ENCODE assay signal across 17 cellular contexts in genomic region chr12:52132754-52133161, GRCh38. TPM values are rescaled to one million over a fixed set of nuclear protein-coding genes. Genes with fewer than 3 reads are reported as not detected.
A peak's percentile ranks its signal among the peaks of the same experiment; 100 is the strongest.
DNase-seq lines count a peak whose midpoint lies in the region; ATAC-seq and TF ChIP-seq lines count a peak whose summit lies in the region.
"Had no signal": no experiment of that assay in that cellular context is flagged by ENCODE, and none has a peak within 500 bp of the region (broad histone marks: within the 10 kb centered on the region; RNA-seq: fewer than 3 reads in every experiment).

No MANE protein-coding gene starts in this region.

- H3K4me3 Mint-ChIP-seq in natural killer cell treated with Interleukin-12 subunit alpha and Interleukin-12 subunit beta and Interleukin-15 and Interleukin-18, amount 100 ng/mL, for 72 hours, result no peak overlapping the region
- H3K4me3 Mint-ChIP-seq in natural killer cell, result no peak overlapping the region
- H3K4me3 Mint-ChIP-seq: IgD-negative memory B cell had no signal

- no peaks in the 10 kb centered on the region for H3F3A ChIP-seq in smooth muscle cell (ENCODE audit: low read depth)

- no peak for TF ChIP-seq CTCF in natural killer cell (IDR thresholded peaks at IDR 0.05)
- TF ChIP-seq CTCF in smooth muscle cell (IDR thresholded peaks at IDR 0.05; ENCODE audit: borderline replicate concordance, insufficient read depth, poor library complexity, severe bottlenecking), result no peak

- H4K20me1 ChIP-seq in smooth muscle cell (ENCODE audit: low read depth), result no peaks in the 10 kb centered on the region

- H3K4me1 Mint-ChIP-seq in natural killer cell treated with Interleukin-12 subunit alpha and Interleukin-12 subunit beta and Interleukin-15 and Interleukin-18, amount 100 ng/mL, for 72 hours (ENCODE audit: low read depth in 2 of 2), result no peaks in the 10 kb centered on the region
- no peaks in the 10 kb centered on the region for H3K4me1 Mint-ChIP-seq in natural killer cell
- H3K4me1 Mint-ChIP-seq: IgD-negative memory B cell had no signal

- H3K36me3 ChIP-seq in smooth muscle cell (ENCODE audit: low read depth), result no peaks in the 10 kb centered on the region
- H3K36me3 ChIP-seq: upper lobe of left lung had no signal

- 75% methylated on average over 3 of the region's 3 CpGs for WGBS in smooth muscle cell (ENCODE audit: low lambda C conversion rate)

- H3K79me2 ChIP-seq in smooth muscle cell (ENCODE audit: low read depth), result no peaks in the 10 kb centered on the region

- no peaks in the 10 kb centered on the region for H3K9me3 ChIP-seq in smooth muscle cell (replicated peaks; ENCODE audit: low read depth)
- H3K9me3 ChIP-seq: upper lobe of left lung had no signal

- H3K27me3 Mint-ChIP-seq in natural killer cell treated with Interleukin-12 subunit alpha and Interleukin-12 subunit beta and Interleukin-15 and Interleukin-18, amount 100 ng/mL, for 72 hours, result peaks cover 14 to 15% of the 10 kb centered on the region in 2 donors
- H3K27me3 Mint-ChIP-seq in natural killer cell (ENCODE audit: low read depth in 2 of 2), result peaks cover 6 to 14% of the 10 kb centered on the region in 2 donors

- intact Hi-C loops in natural killer cell (cut with micrococcal nuclease), result no loop called here
- intact Hi-C loops in head of caudate nucleus (cut with DNase I), result no loop called here

- H3K27ac Mint-ChIP-seq in natural killer cell treated with Interleukin-12 subunit alpha and Interleukin-12 subunit beta and Interleukin-15 and Interleukin-18, amount 100 ng/mL, for 72 hours, result no peak overlapping the region
- H3K27ac Mint-ChIP-seq in natural killer cell, result no peak overlapping the region
- H3K27ac Mint-ChIP-seq: IgD-negative memory B cell had no signal

- peak; percentile 41 for DNase-seq in natural killer cell treated with Interleukin-12 subunit alpha and Interleukin-12 subunit beta and Interleukin-15 and Interleukin-18, amount 100 ng/mL, for 72 hours (ENCODE audit: low spot score)
- DNase-seq in natural killer cell, result no peak
- DNase-seq in RPMI7951 (ENCODE audit: low read depth), result peak; percentile 37
- DNase-seq in head of caudate nucleus, result peak in 29 of 42 donors; percentile 10 to 82 (median 37)
- DNase-seq in effector CD8-positive, alpha-beta T cell (lab: John Stamatoyannopoulos, UW), result no peak
- DNase-seq in stimulated activated CD4-positive, alpha-beta T cell treated with anti-CD3 and anti-CD28 coated beads, Interleukin-4, amount 100 ng/mL, for 1 hour, result no peak
- DNase-seq in smooth muscle cell (lab: John Stamatoyannopoulos, UW; ENCODE audit: unreplicated experiment), result no peak
- DNase-seq: activated CD4-positive, alpha-beta T cell treated with anti-CD3 and anti-CD28 coated beads for 4 hours; midbrain; NCI-H1092; NCI-H2107; stimulated activated naive CD8-positive, alpha-beta T cell treated with anti-CD3 and anti-CD28 coated beads, Interleukin-15, Interleukin-2, amounts not matched to agents 100 U/mL and 50 U/mL, for 24 hours had no signal

- H3K27me3 ChIP-seq in smooth muscle cell (ENCODE audit: low read depth), result no peaks in the 10 kb centered on the region
- H3K27me3 ChIP-seq: upper lobe of left lung had no signal

- no peak overlapping the region for H3K4me3 ChIP-seq in smooth muscle cell
- H3K4me3 ChIP-seq: upper lobe of left lung had no signal

- H3K4me1 ChIP-seq in smooth muscle cell (ENCODE audit: low read depth), result no peaks in the 10 kb centered on the region

- no peak overlapping the region for H3K27ac ChIP-seq in smooth muscle cell (ENCODE audit: low read depth)
- H3K27ac ChIP-seq: upper lobe of left lung had no signal

- H2AFZ ChIP-seq in smooth muscle cell (ENCODE audit: low read depth), result no peak overlapping the region

- no peak for ATAC-seq in natural killer cell treated with Interleukin-12 subunit alpha and Interleukin-12 subunit beta and Interleukin-15 and Interleukin-18, amount 100 ng/mL, for 72 hours
- no peak for ATAC-seq in natural killer cell
- ATAC-seq in GM21717 (IDR thresholded peaks at IDR 0.05; ENCODE audit: unreplicated experiment), result no peak
- ATAC-seq: left lobe of liver; stimulated activated naive CD8-positive, alpha-beta T cell treated with anti-CD3 and anti-CD28 coated beads, Interleukin-15, Interleukin-2, amounts not matched to agents 100 U/mL and 50 U/mL, for 24 hours had no signal

- no peaks in the 10 kb centered on the region for H3K36me3 Mint-ChIP-seq in natural killer cell treated with Interleukin-12 subunit alpha and Interleukin-12 subunit beta and Interleukin-15 and Interleukin-18, amount 100 ng/mL, for 72 hours
- no peaks in the 10 kb centered on the region for H3K36me3 Mint-ChIP-seq in natural killer cell
- H3K36me3 Mint-ChIP-seq: IgD-negative memory B cell had no signal

- no peaks in the 10 kb centered on the region for H3K9me3 Mint-ChIP-seq in natural killer cell treated with Interleukin-12 subunit alpha and Interleukin-12 subunit beta and Interleukin-15 and Interleukin-18, amount 100 ng/mL, for 72 hours
- H3K9me3 Mint-ChIP-seq in natural killer cell, result no peaks in the 10 kb centered on the region
- H3K9me3 Mint-ChIP-seq: IgD-negative memory B cell had no signal

- H3K4me2 ChIP-seq in smooth muscle cell, result no peak overlapping the region

- no peak overlapping the region for H3K9ac ChIP-seq in smooth muscle cell (ENCODE audit: low read depth)

RNA-seq across cellular contexts. Expression of gene SMIM41, which starts 53.3 kb away (rescaled TPM):
- not detected for total RNA-seq in natural killer cell treated with Interleukin-12 subunit alpha and Interleukin-12 subunit beta and Interleukin-15 and Interleukin-18, amount 100 ng/mL, for 72 hours
- not detected for total RNA-seq in natural killer cell
- not detected in 2 replicates for total RNA-seq in RPMI7951 (2014; rRNA removed; shearing (Covaris generic))
- total RNA-seq in smooth muscle cell, result not detected in 2 replicates
- polyA plus RNA-seq in smooth muscle cell, result not detected in 2 replicates
- total RNA-seq: left lobe of liver had no signal
- polyA plus RNA-seq: IgD-negative memory B cell had no signal

RNA-seq across cellular contexts. Expression of gene KRT80, which starts 59.1 kb away (rescaled TPM):
- not detected for total RNA-seq in natural killer cell treated with Interleukin-12 subunit alpha and Interleukin-12 subunit beta and Interleukin-15 and Interleukin-18, amount 100 ng/mL, for 72 hours
- total RNA-seq in natural killer cell, result not detected
- 1.3 and 2.1 TPM in 2 replicates for total RNA-seq in RPMI7951 (2014; rRNA removed; shearing (Covaris generic))
- 6.7 and 11.7 TPM in 2 replicates for total RNA-seq in smooth muscle cell
- polyA plus RNA-seq in smooth muscle cell, result 5.1 and 6.6 TPM in 2 replicates
- total RNA-seq: cerebellum had no signal
- polyA plus RNA-seq: IgD-negative memory B cell had no signal

Comparison
In these comparisons a context has a peak if more than half of its experiments do, and no peak if none do; other contexts are left out.
1. DNase-seq: peak in natural killer cell treated with Interleukin-12 subunit alpha and Interleukin-12 subunit beta and Interleukin-15 and Interleukin-18, amount 100 ng/mL, for 72 hours (single experiment), RPMI7951 (single experiment) and head of caudate nucleus (29 of 42); none in natural killer cell (single experiment), effector CD8-positive, alpha-beta T cell (single experiment), stimulated activated CD4-positive, alpha-beta T cell treated with anti-CD3 and anti-CD28 coated beads, Interleukin-4, amount 100 ng/mL, for 1 hour (single experiment) and smooth muscle cell (single experiment).